23 cellular contexts compared by ENCODE assay signal in genomic region chr17:20264996-20265395, GRCh38.
"Had no signal": no experiment of that assay in that cellular context is flagged by ENCODE, and none has a peak within 500 bp of the region (broad histone marks: within the 10 kb centered on the region; RNA-seq: fewer than 3 reads in every experiment).

No MANE protein-coding gene starts in this region.

- H2AFZ ChIP-seq: neural progenitor cell had no signal

- FAIRE-seq: endometrium had no signal

- DNase-seq: activated CD4-positive, alpha-beta T cell treated with anti-CD3 and anti-CD28 coated beads, Interleukin-2, amount 10 ng/mL, durations not matched to agents 7 days and 5 days; activated CD8-positive, alpha-beta T cell treated with anti-CD3 and anti-CD28 coated beads, Interleukin-2, amount 10 ng/mL, durations not matched to agents 7 days and 5 days; activated gamma-delta T cell treated with Interleukin-2 at 50 U/mL for 16 hours; adrenal gland; cerebellar nuclear complex; effector CD4-positive, alpha-beta T cell; foreskin melanocyte; left ventricle myocardium inferior; midbrain; stimulated activated CD4-positive, alpha-beta T cell treated with anti-CD3 and anti-CD28 coated beads, Interleukin-12 subunit alpha, Interleukin-12 subunit beta, amount 100 ng/mL, for 4 hours; stimulated activated CD4-positive, alpha-beta T cell treated with anti-CD3 and anti-CD28 coated beads, Interleukin-4, amount 100 ng/mL, for 4 hours; stimulated activated naive CD8-positive, alpha-beta T cell treated with anti-CD3 and anti-CD28 coated beads, Interleukin-15, Interleukin-2, amounts not matched to agents 100 U/mL and 50 U/mL, for 24 hours; T-cell; thyroid gland had no signal

- H3K9me3 Mint-ChIP-seq: activated T-helper 1 cell treated with anti-CD3 and anti-CD28 coated beads, Interleukin-12 subunit alpha, Interleukin-12 subunit beta, Interleukin-2, Interleukin-4 antibody, amounts not matched to agents 30 ng/mL and 10 ng/mL and 1 ng/mL, durations not matched to agents 14 hours and 24 hours and 36 hours; T-cell; T-helper 2 cell treated with Interferon-gamma antibody and Interleukin-4, amounts not matched to agents 5 μg/mL and 100 μg/mL, for 36 hours had no signal

- H3K9me3 ChIP-seq: adrenal gland, left ventricle myocardium inferior, right atrium auricular region, thyroid gland had no signal

- H3K27ac ChIP-seq: adrenal gland, left ventricle myocardium inferior, neural progenitor cell, right atrium auricular region, thyroid gland, VCaP had no signal

- H3K4me1 ChIP-seq: adrenal gland had no signal

- H3K27me3 ChIP-seq: adrenal gland, neural progenitor cell, right atrium auricular region, thyroid gland had no signal

- H3K36me3 Mint-ChIP-seq: activated naive CD8-positive, alpha-beta T cell had no signal

- H3K9ac ChIP-seq: neural progenitor cell had no signal

- H3K4me3 Mint-ChIP-seq: activated CD4-positive, alpha-beta T cell treated with anti-CD3 and anti-CD28 coated beads, Interleukin-2, amount 10 ng/mL, durations not matched to agents 7 days and 5 days; activated CD8-positive, alpha-beta T cell treated with anti-CD3 and anti-CD28 coated beads, Interleukin-2, amount 10 ng/mL, durations not matched to agents 7 days and 5 days; activated naive CD8-positive, alpha-beta T cell; activated T-helper 1 cell treated with anti-CD3 and anti-CD28 coated beads, Interleukin-12 subunit alpha, Interleukin-12 subunit beta, Interleukin-2, Interleukin-4 antibody, amounts not matched to agents 30 ng/mL and 10 ng/mL and 1 ng/mL, durations not matched to agents 14 hours and 24 hours and 36 hours; neural progenitor cell; T-cell; T-helper 2 cell treated with Interferon-gamma antibody and Interleukin-4, amounts not matched to agents 5 μg/mL and 100 μg/mL, for 36 hours had no signal

- H3K4me2 ChIP-seq: neural progenitor cell had no signal

- H3K27ac Mint-ChIP-seq: activated CD4-positive, alpha-beta T cell treated with anti-CD3 and anti-CD28 coated beads, Interleukin-2, amount 10 ng/mL, durations not matched to agents 7 days and 5 days; activated CD8-positive, alpha-beta T cell treated with anti-CD3 and anti-CD28 coated beads, Interleukin-2, amount 10 ng/mL, durations not matched to agents 7 days and 5 days; activated naive CD8-positive, alpha-beta T cell; activated T-helper 1 cell treated with anti-CD3 and anti-CD28 coated beads, Interleukin-12 subunit alpha, Interleukin-12 subunit beta, Interleukin-2, Interleukin-4 antibody, amounts not matched to agents 30 ng/mL and 10 ng/mL and 1 ng/mL, durations not matched to agents 14 hours and 24 hours and 36 hours; neural progenitor cell; T-helper 2 cell treated with Interferon-gamma antibody and Interleukin-4, amounts not matched to agents 5 μg/mL and 100 μg/mL, for 36 hours had no signal

- H3K4me3 ChIP-seq: adrenal gland, left ventricle myocardium inferior, neural progenitor cell, right atrium auricular region, thyroid gland had no signal

- H3K36me3 ChIP-seq: adrenal gland, neural progenitor cell had no signal

- H3K27me3 Mint-ChIP-seq: activated CD4-positive, alpha-beta T cell treated with anti-CD3 and anti-CD28 coated beads, Interleukin-2, amount 10 ng/mL, durations not matched to agents 7 days and 5 days; activated naive CD8-positive, alpha-beta T cell; T-cell had no signal

- ATAC-seq: activated CD4-positive, CD25-positive, alpha-beta regulatory T cell treated with anti-CD3 and anti-CD28 coated beads, Interleukin-2, amount 50 U/mL, for 24 hours; activated CD8-positive, alpha-beta T cell treated with anti-CD3 and anti-CD28 coated beads, Interleukin-2, amount 10 ng/mL, durations not matched to agents 7 days and 5 days; esophagus mucosa; stimulated activated naive CD8-positive, alpha-beta T cell treated with anti-CD3 and anti-CD28 coated beads, Interleukin-15, Interleukin-2, amounts not matched to agents 100 U/mL and 50 U/mL, for 24 hours; T-cell had no signal
